20 cellular contexts compared by ENCODE assay signal in genomic region chr9:137881591-137882505, GRCh38. TPM values are rescaled to one million over a fixed set of nuclear protein-coding genes. Genes with fewer than 3 reads are reported as not detected.
"Had no signal": no experiment of that assay in that cellular context is flagged by ENCODE, and none has a peak within 500 bp of the region (broad histone marks: within the 10 kb centered on the region; RNA-seq: fewer than 3 reads in every experiment).

No MANE protein-coding gene starts in this region.

- H3K4me3 Mint-ChIP-seq: activated CD4-positive, alpha-beta T cell treated with anti-CD3 and anti-CD28 coated beads for 36 hours; activated naive CD4-positive, alpha-beta T cell treated with anti-CD3 and anti-CD28 coated beads, Interleukin-2, amount 50 U/mL, for 24 hours; WTC11 had no signal

- H3K9me3 ChIP-seq: uterus had no signal

- ATAC-seq: activated CD4-positive, alpha-beta T cell treated with anti-CD3 and anti-CD28 coated beads for 36 hours; foreskin keratinocyte; left lobe of liver; stimulated activated naive CD8-positive, alpha-beta T cell treated with anti-CD3 and anti-CD28 coated beads, Interleukin-15, Interleukin-2, amounts not matched to agents 100 U/mL and 50 U/mL, for 24 hours; WTC11 had no signal

- H3K27ac Mint-ChIP-seq: activated CD4-positive, alpha-beta T cell treated with anti-CD3 and anti-CD28 coated beads for 36 hours; activated naive CD4-positive, alpha-beta T cell treated with anti-CD3 and anti-CD28 coated beads, Interleukin-2, amount 50 U/mL, for 24 hours; progenitor cell of endocrine pancreas; WTC11 had no signal

- H3K27ac ChIP-seq: cardiac muscle cell, epithelial cell of prostate, foreskin keratinocyte, tibial nerve, uterus had no signal

- H3K4me3 ChIP-seq: cardiac muscle cell, tibial nerve, uterus had no signal

- H3K36me3 ChIP-seq: cardiac muscle cell, tibial nerve, uterus had no signal

- DNase-seq: activated CD4-positive, alpha-beta T cell treated with anti-CD3 and anti-CD28 coated beads for 36 hours; activated CD4-positive, alpha-beta T cell treated with anti-CD3 and anti-CD28 coated beads, Interleukin-2, amount 50 U/mL, for 48 hours; activated gamma-delta T cell; foreskin keratinocyte; hypothalamus; kidney; stimulated activated CD4-positive, alpha-beta T cell treated with anti-CD3 and anti-CD28 coated beads, Interleukin-12 subunit alpha, Interleukin-12 subunit beta, amount 100 ng/mL, for 4 hours; stimulated activated CD4-positive, alpha-beta T cell treated with anti-CD3 and anti-CD28 coated beads, Interleukin-1b, Interleukin-23, amount 100 ng/mL, for 48 hours; stimulated activated naive CD8-positive, alpha-beta T cell treated with anti-CD3 and anti-CD28 coated beads, Interleukin-15, Interleukin-2, amounts not matched to agents 100 U/mL and 50 U/mL, for 24 hours; substantia nigra; T-helper 2 cell; uterus had no signal

- H3K4me1 Mint-ChIP-seq: activated CD4-positive, alpha-beta T cell treated with anti-CD3 and anti-CD28 coated beads for 36 hours; activated naive CD4-positive, alpha-beta T cell treated with anti-CD3 and anti-CD28 coated beads, Interleukin-2, amount 50 U/mL, for 24 hours; WTC11 had no signal

- H3K36me3 Mint-ChIP-seq: activated naive CD4-positive, alpha-beta T cell treated with anti-CD3 and anti-CD28 coated beads, Interleukin-2, amount 50 U/mL, for 24 hours had no signal

- H3K4me1 ChIP-seq: foreskin keratinocyte had no signal

- H3K9me3 Mint-ChIP-seq: activated naive CD4-positive, alpha-beta T cell treated with anti-CD3 and anti-CD28 coated beads, Interleukin-2, amount 50 U/mL, for 24 hours; WTC11 had no signal

RNA-seq across cellular contexts. Expression of gene CACNA1B, which starts 4.3 kb away (rescaled TPM):
- total RNA-seq: left lobe of liver, omental fat pad had no signal
